19 cellular contexts compared by ENCODE assay signal in the genomic region with DNA sequence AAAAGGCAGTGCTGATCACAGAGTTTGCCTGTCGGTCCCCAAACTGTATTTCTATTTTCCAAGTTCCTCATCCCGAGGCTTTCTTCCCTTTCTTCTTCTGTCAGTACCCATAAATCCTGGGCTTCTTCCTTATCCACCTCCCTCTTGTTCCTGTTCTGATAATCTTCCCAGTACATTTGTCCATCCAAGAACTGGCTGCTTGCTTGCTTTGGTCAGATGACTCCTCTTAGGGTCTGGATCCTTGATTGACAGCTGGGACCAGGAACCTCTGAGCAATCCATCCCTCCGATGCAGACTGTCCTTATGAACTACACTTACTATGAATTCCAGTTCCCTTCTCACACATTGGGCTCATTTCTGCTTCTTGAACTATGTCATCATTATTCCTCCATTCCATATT.
DNase-seq lines count a peak whose midpoint lies in the region; ATAC-seq, FAIRE-seq and TF ChIP-seq lines count a peak whose summit lies in the region.
"Had no signal": no experiment of that assay in that cellular context is flagged by ENCODE, and none has a peak within 500 bp of the region (broad histone marks: within the 10 kb centered on the region; RNA-seq: fewer than 3 reads in every experiment).

No MANE protein-coding gene starts in this region.

- no peak overlapping the region for H3K18ac ChIP-seq in trophoblast cell (ENCODE audit: low read length)

- in situ Hi-C loops in GM23248 (cut with MboI): no loop called here
- in situ Hi-C loops in K562 (cut with MboI): no loop called here

- H3K9me2 ChIP-seq in GM23248 (ENCODE audit: insufficient read depth): no peaks in the 10 kb centered on the region

- H3K27ac Mint-ChIP-seq in stimulated activated naive CD8-positive, alpha-beta T cell treated with anti-CD3 and anti-CD28 coated beads, Interleukin-15, amount 100 ng/mL, for 72 hours: no peak overlapping the region
- H3K27ac Mint-ChIP-seq: CD8-positive, alpha-beta T cell had no signal

- H3K36me3 ChIP-seq in GM23248 (ENCODE audit: low read depth) (no peaks in the 10 kb centered on the region), K562 (ENCODE audit: control insufficient read depth, insufficient read depth, low read length) (no peaks in the 10 kb centered on the region), trophoblast cell (ENCODE audit: control insufficient read depth in 1 of 2, insufficient read depth in 2 of 2, low read length in 2 of 2) (no peaks in the 10 kb centered on the region), tibial artery (no peaks in the 10 kb centered on the region)
- H3K36me3 ChIP-seq: BE2C had no signal

- no peak overlapping the region for H3K4me3 ChIP-seq in GM23248
- H3K4me3 ChIP-seq in K562: no peak overlapping the region
- H3K4me3 ChIP-seq in trophoblast cell (ENCODE audit: low read depth, low read length): no peak overlapping the region
- H3K4me3 ChIP-seq in tibial artery: no peak overlapping the region
- H3K4me3 ChIP-seq: A549 had no signal

- WGBS in GM23248 (ENCODE audit: low coverage in 1 of 2, low lambda C conversion rate in 2 of 2, missing lambda C conversion rate in 2 of 2), 2 experiments: 64 to 78% methylated on average over 3 of the region's 3 CpGs
- WGBS in K562 (ENCODE audit: insufficient coverage, low coverage, missing lambda C conversion rate): 28% methylated on average over 3 of the region's 3 CpGs
- WGBS in trophoblast cell (ENCODE audit: extremely low coverage, insufficient coverage, insufficient read length): no CpG with 5 or more reads among the region's 3 CpGs

- CTCF ChIA-PET in K562 (lab: Yijun Ruan, JAX; ENCODE audit: low intra/inter-chr PET ratio): no interaction called here

- H3K27ac ChIP-seq in GM23248 (no peak overlapping the region), K562 (ENCODE audit: extremely low read depth, low read depth, low read length) (peak overlapping the region; percentile 9; the same call in 2 of the 3 replicates), trophoblast cell (ENCODE audit: low read depth, low read length) (no peak overlapping the region), tibial artery (no peak overlapping the region)
- H3K27ac ChIP-seq: A549, C4-2B had no signal

- H3K4me3 Mint-ChIP-seq in stimulated activated naive CD8-positive, alpha-beta T cell treated with anti-CD3 and anti-CD28 coated beads, Interleukin-15, amount 100 ng/mL, for 72 hours: no peak overlapping the region
- H3K4me3 Mint-ChIP-seq: CD8-positive, alpha-beta T cell had no signal

- H3K4me2 ChIP-seq in GM23248 (ENCODE audit: unreplicated experiment) (no peak overlapping the region), K562 (ENCODE audit: insufficient read depth, low read length) (no peak overlapping the region), trophoblast cell (ENCODE audit: low read length) (no peak overlapping the region)
- H3K4me2 ChIP-seq: A549 had no signal

- H3K9me1 ChIP-seq in K562 (ENCODE audit: control insufficient read depth, insufficient read depth, low read length): no peaks in the 10 kb centered on the region

- DNase-seq in GM23248 (no peak), NCI-H82 treated with DMSO at 0.1 percent for 48 hours (lab: John Stamatoyannopoulos, UW; ENCODE audit: unreplicated experiment) (peak; percentile 6), K562 (ENCODE audit: extremely low read depth in 1 of 4, low spot score in 3 of 4) (peak in 1 of 4 experiments; percentile 37), trophoblast cell (no peak), tibial artery (no peak)
- DNase-seq in stimulated activated naive CD8-positive, alpha-beta T cell treated with anti-CD3 and anti-CD28 coated beads, Interleukin-15, amount 100 ng/mL, for 72 hours: no peak
- DNase-seq: BE2C; CD8-positive, alpha-beta T cell; COR-L47; DMS153; DMS79 treated with DMSO at 0.1 percent for 48 hours; EL; HCEC 1CT had no signal

- H4K20me1 ChIP-seq in GM23248 (ENCODE audit: insufficient read depth): no peaks in the 10 kb centered on the region
- H4K20me1 ChIP-seq in K562 (replicated peaks; ENCODE audit: control insufficient read depth, insufficient read depth, low read length): no peaks in the 10 kb centered on the region

- H3K9ac ChIP-seq in GM23248 (no peak overlapping the region), K562 (ENCODE audit: insufficient read depth in 1 of 2, low read depth in 2 of 2, low read length in 2 of 2) (peak overlapping the region in 1 of 2 experiments; percentile 66; a peak in 1 of 4 replicates), trophoblast cell (ENCODE audit: low read length) (no peak overlapping the region)

- no peak overlapping the region for H4K8ac ChIP-seq in trophoblast cell (ENCODE audit: low read depth, low read length)

- no peak for TF ChIP-seq POLR2A in K562 (conservative IDR thresholded peaks at IDR 0.05)

- no TSS peak for BruUV-seq in K562 (replicated peaks; lab: Mats Ljungman, UMichigan)

- no peak overlapping the region for H3K14ac ChIP-seq in trophoblast cell (ENCODE audit: low read length)

- no peak overlapping the region for H2BK120ac ChIP-seq in trophoblast cell (ENCODE audit: insufficient read depth, low read length, poor library complexity)

- H3K79me1 ChIP-seq in trophoblast cell (ENCODE audit: low read length): peaks cover 7% of the 10 kb centered on the region

- H3K4ac ChIP-seq in trophoblast cell (ENCODE audit: low read depth, low read length): no peak overlapping the region

- ATAC-seq in K562 (no peak), esophagus mucosa (no peak)
- no peak for ATAC-seq in stimulated activated naive CD8-positive, alpha-beta T cell treated with anti-CD3 and anti-CD28 coated beads, Interleukin-15, amount 100 ng/mL, for 72 hours
- ATAC-seq: A549; CD8-positive, alpha-beta T cell had no signal

- TF ChIP-seq EP300 in K562 (IDR thresholded peaks at IDR 0.05; ENCODE audit: low read length): no peak

- POLR2A ChIA-PET in K562 (lab: Yijun Ruan, JAX): interaction anchor here (1.1 to 2.1 kb wide), 2 partner anchors 12 to 113 kb away, joined by 3 to 14 read pairs; no protein-coding TSS in a partner anchor

- H3K79me2 ChIP-seq in GM23248 (ENCODE audit: insufficient read depth): no peaks in the 10 kb centered on the region
- H3K79me2 ChIP-seq in K562 (ENCODE audit: control insufficient read depth, insufficient read depth, low read length): no peaks in the 10 kb centered on the region
- no peaks in the 10 kb centered on the region for H3K79me2 ChIP-seq in trophoblast cell (ENCODE audit: control insufficient read depth, insufficient read depth, low read length, poor library complexity)

- no peak overlapping the region for H2BK5ac ChIP-seq in trophoblast cell (ENCODE audit: low read depth, low read length, poor library complexity)

- H3F3A ChIP-seq in GM23248 (ENCODE audit: insufficient read depth): no peaks in the 10 kb centered on the region

- no peak overlapping the region for H4K91ac ChIP-seq in trophoblast cell (ENCODE audit: low read depth, low read length)

- H2AFZ ChIP-seq in GM23248: 0 out of 2 replicates have a peak overlapping the region, but pooled peaks have one; percentile 19
- peak overlapping the region; percentile 87 for H2AFZ ChIP-seq in K562 (ENCODE audit: low read depth, low read length)
- H2AFZ ChIP-seq in trophoblast cell (ENCODE audit: insufficient read depth, low read length, poor library complexity): no peak overlapping the region

- no peaks in the 10 kb centered on the region for H3K4me1 Mint-ChIP-seq in stimulated activated naive CD8-positive, alpha-beta T cell treated with anti-CD3 and anti-CD28 coated beads, Interleukin-15, amount 100 ng/mL, for 72 hours

- TF ChIP-seq CTCF in K562 (IDR thresholded peaks at IDR 0.05 in 2 of 3, conservative IDR thresholded peaks at IDR 0.05 in 1 of 3; ENCODE audit: insufficient read depth in 2 of 3, low read depth in 1 of 3, low read length in 3 of 3) (no peak), tibial artery (IDR thresholded peaks at IDR 0.05) (no peak)

- H3K9me3 ChIP-seq in GM23248 (ENCODE audit: low read depth) (no peaks in the 10 kb centered on the region), K562 (replicated peaks; ENCODE audit: control insufficient read depth, insufficient read depth, low read depth, low read length) (no peaks in the 10 kb centered on the region), trophoblast cell (ENCODE audit: insufficient read depth, low read depth, low read length) (no peaks in the 10 kb centered on the region), tibial artery (no peaks in the 10 kb centered on the region)
- H3K9me3 ChIP-seq: A549, BE2C had no signal

- peaks cover 7% of the 10 kb centered on the region for H3K27me3 Mint-ChIP-seq in stimulated activated naive CD8-positive, alpha-beta T cell treated with anti-CD3 and anti-CD28 coated beads, Interleukin-15, amount 100 ng/mL, for 72 hours

- H2BK12ac ChIP-seq in trophoblast cell (ENCODE audit: low read length): peak overlapping the region; percentile 25

- peaks cover 0 to 7% of the 10 kb centered on the region in 2 donors for H3K9me3 Mint-ChIP-seq in stimulated activated naive CD8-positive, alpha-beta T cell treated with anti-CD3 and anti-CD28 coated beads, Interleukin-15, amount 100 ng/mL, for 72 hours

- FAIRE-seq in K562 (lab: Jason Lieb, UNC): no peak
- FAIRE-seq: A549, D721Med, G401.6, GM12891 had no signal

- H2AK5ac ChIP-seq in trophoblast cell (ENCODE audit: low read length): no peak overlapping the region

- H3K27me3 ChIP-seq in GM23248 (replicated peaks; ENCODE audit: insufficient read depth) (no peaks in the 10 kb centered on the region), K562 (ENCODE audit: control insufficient read depth in 2 of 2, insufficient read depth in 2 of 2, low read length in 2 of 2) (no peaks in the 10 kb centered on the region), trophoblast cell (ENCODE audit: insufficient read depth, low read length) (no peaks in the 10 kb centered on the region), tibial artery (no peaks in the 10 kb centered on the region)
- H3K27me3 ChIP-seq: BE2C had no signal

- intact Hi-C loops in K562 (cut with micrococcal nuclease): loop anchor here (5.0 kb wide), 3 partner anchors 62 to 202 kb away; no protein-coding TSS in a partner anchor
- intact Hi-C loops in tibial artery (cut with DNase I; ENCODE audit: low total_unique reads): no loop called here

- H3K23ac ChIP-seq in trophoblast cell (ENCODE audit: low read length): no peak overlapping the region

- no peak for TF ChIP-seq RAD21 in K562 (CRISPR knock-in tag; conservative IDR thresholded peaks at IDR 0.05 in 1 of 2, IDR thresholded peaks at IDR 0.05 in 1 of 2)

- H3K4me1 ChIP-seq in GM23248 (ENCODE audit: insufficient read depth): peaks cover 5% of the 10 kb centered on the region
- peaks cover 20 to 46% of the 10 kb centered on the region in 2 experiments for H3K4me1 ChIP-seq in K562 (replicated peaks in 1 of 2; ENCODE audit: control insufficient read depth in 2 of 2, insufficient read depth in 2 of 2, low read length in 2 of 2)
- peaks cover 10% of the 10 kb centered on the region in 2 experiments for H3K4me1 ChIP-seq in trophoblast cell (ENCODE audit: control insufficient read depth in 1 of 2, insufficient read depth in 2 of 2, low read length in 2 of 2)
- H3K4me1 ChIP-seq in tibial artery: peaks cover 0 to 3% (median 0%) of the 10 kb centered on the region in 4 donors
- H3K4me1 ChIP-seq: A549, BE2C had no signal

- no peak overlapping the region for H4K12ac ChIP-seq in trophoblast cell (ENCODE audit: low read depth, low read length)

TF ChIP-seq in K562, 482 proteins besides CTCF, POLR2A, EP300 and RAD21 (continues in another document):
- TF ChIP-seq POLR3A (IDR thresholded peaks at IDR 0.05; ENCODE audit: borderline replicate concordance, extremely low read depth, insufficient read depth, insufficient read length): no peak
